12 cellular contexts compared by ENCODE assay signal in genomic region chr2:241680827-241681599, GRCh38. TPM values are rescaled to one million over a fixed set of nuclear protein-coding genes. Genes with fewer than 3 reads are reported as not detected.
DNase-seq lines count a peak whose midpoint lies in the region; ATAC-seq lines count a peak whose summit lies in the region.
"Had no signal": no experiment of that assay in that cellular context is flagged by ENCODE, and none has a peak within 500 bp of the region (broad histone marks: within the 10 kb centered on the region; RNA-seq: fewer than 3 reads in every experiment).

No MANE protein-coding gene starts in this region.

- H3K27me3 Mint-ChIP-seq in activated T-cell treated with anti-CD3 and anti-CD28 coated beads, Interleukin-2, amount 50 U/mL, for 24 hours: no peaks in the 10 kb centered on the region
- H3K27me3 Mint-ChIP-seq in activated T-cell treated with anti-CD3 and anti-CD28 coated beads, Interleukin-2, amount 50 U/mL, for 4 hours (ENCODE audit: low read depth): no peaks in the 10 kb centered on the region
- H3K27me3 Mint-ChIP-seq in activated T-helper 17 cell treated with anti-CD3 and anti-CD28 coated beads, Interleukin-2, amount 50 U/mL, for 72 hours: no peaks in the 10 kb centered on the region
- H3K27me3 Mint-ChIP-seq in stimulated activated naive B cell treated with anti-CD40 and anti-IgM and Interleukin-4, amounts not matched to agents 10 μg/mL and 1 μg/mL and 100 μg/mL, for 72 hours: no peaks in the 10 kb centered on the region

- H3K27ac Mint-ChIP-seq in activated T-cell treated with anti-CD3 and anti-CD28 coated beads, Interleukin-2, amount 50 U/mL, for 24 hours: peak overlapping the region; percentile 55
- H3K27ac Mint-ChIP-seq in activated T-helper 17 cell treated with anti-CD3 and anti-CD28 coated beads, Interleukin-2, amount 50 U/mL, for 72 hours: peak overlapping the region; percentile 37
- peak overlapping the region; percentile 4 for H3K27ac Mint-ChIP-seq in stimulated activated naive B cell treated with anti-CD40 and anti-IgM and Interleukin-4, amounts not matched to agents 10 μg/mL and 1 μg/mL and 100 μg/mL, for 72 hours

- no peak for DNase-seq in activated T-cell treated with anti-CD3 and anti-CD28 coated beads, Interleukin-2, amount 50 U/mL, for 24 hours
- DNase-seq in activated T-cell treated with anti-CD3 and anti-CD28 coated beads, Interleukin-2, amount 50 U/mL, for 4 hours: no peak
- DNase-seq in left cardiac atrium: no peak
- no peak for DNase-seq in stimulated activated naive B cell treated with anti-CD40 and anti-IgM and Interleukin-4, amounts not matched to agents 10 μg/mL and 1 μg/mL and 100 μg/mL, for 72 hours
- no peak for DNase-seq in stimulated activated CD4-positive, alpha-beta T cell treated with anti-CD3 and anti-CD28 coated beads, Interleukin-4, amount 100 ng/mL, for 24 hours
- DNase-seq: activated CD4-positive, alpha-beta T cell treated with anti-CD3 and anti-CD28 coated beads, Interleukin-2, amount 50 U/mL, for 1 hour; kidney; NCI-H82; stimulated activated CD4-positive, alpha-beta T cell treated with anti-CD3 and anti-CD28 coated beads, Interleukin-15, amount 100 ng/mL, for 24 hours had no signal

- no peak overlapping the region for H3K4me3 Mint-ChIP-seq in activated T-cell treated with anti-CD3 and anti-CD28 coated beads, Interleukin-2, amount 50 U/mL, for 24 hours
- H3K4me3 Mint-ChIP-seq in activated T-cell treated with anti-CD3 and anti-CD28 coated beads, Interleukin-2, amount 50 U/mL, for 4 hours: no peak overlapping the region
- H3K4me3 Mint-ChIP-seq in activated T-helper 17 cell treated with anti-CD3 and anti-CD28 coated beads, Interleukin-2, amount 50 U/mL, for 72 hours: no peak overlapping the region
- H3K4me3 Mint-ChIP-seq in stimulated activated naive B cell treated with anti-CD40 and anti-IgM and Interleukin-4, amounts not matched to agents 10 μg/mL and 1 μg/mL and 100 μg/mL, for 72 hours: no peak overlapping the region

- H3K4me1 Mint-ChIP-seq in activated T-cell treated with anti-CD3 and anti-CD28 coated beads, Interleukin-2, amount 50 U/mL, for 24 hours (ENCODE audit: low read depth): peaks cover 20% of the 10 kb centered on the region
- H3K4me1 Mint-ChIP-seq in activated T-cell treated with anti-CD3 and anti-CD28 coated beads, Interleukin-2, amount 50 U/mL, for 4 hours (ENCODE audit: low read depth): peaks cover 9% of the 10 kb centered on the region
- H3K4me1 Mint-ChIP-seq in activated T-helper 17 cell treated with anti-CD3 and anti-CD28 coated beads, Interleukin-2, amount 50 U/mL, for 72 hours: peaks cover 6% of the 10 kb centered on the region
- H3K4me1 Mint-ChIP-seq in stimulated activated naive B cell treated with anti-CD40 and anti-IgM and Interleukin-4, amounts not matched to agents 10 μg/mL and 1 μg/mL and 100 μg/mL, for 72 hours: peaks cover 10 to 32% of the 10 kb centered on the region in 2 donors

- intact Hi-C loops in left cardiac atrium (cut with DNase I): no loop called here

- no peak for ATAC-seq in activated T-cell treated with anti-CD3 and anti-CD28 coated beads, Interleukin-2, amount 50 U/mL, for 4 hours
- ATAC-seq in activated T-helper 17 cell treated with anti-CD3 and anti-CD28 coated beads, Interleukin-2, amount 50 U/mL, for 72 hours (replicated peaks): no peak
- ATAC-seq in left cardiac atrium (peak; percentile 38 to 91), HG03045 (IDR thresholded peaks at IDR 0.05; ENCODE audit: unreplicated experiment) (no peak), HG03175 (IDR thresholded peaks at IDR 0.05; ENCODE audit: unreplicated experiment) (no peak)
- no peak for ATAC-seq in stimulated activated naive B cell treated with anti-CD40 and anti-IgM and Interleukin-4, amounts not matched to agents 10 μg/mL and 1 μg/mL and 100 μg/mL, for 72 hours (replicated peaks)

- peaks cover 98% of the 10 kb centered on the region for H3K36me3 Mint-ChIP-seq in activated T-cell treated with anti-CD3 and anti-CD28 coated beads, Interleukin-2, amount 50 U/mL, for 24 hours (ENCODE audit: low read depth)
- H3K36me3 Mint-ChIP-seq in activated T-cell treated with anti-CD3 and anti-CD28 coated beads, Interleukin-2, amount 50 U/mL, for 4 hours (ENCODE audit: insufficient read depth): peaks cover 25% of the 10 kb centered on the region
- peaks cover 95% of the 10 kb centered on the region for H3K36me3 Mint-ChIP-seq in activated T-helper 17 cell treated with anti-CD3 and anti-CD28 coated beads, Interleukin-2, amount 50 U/mL, for 72 hours (ENCODE audit: low read depth)
- peaks cover 39 to 64% of the 10 kb centered on the region in 2 donors for H3K36me3 Mint-ChIP-seq in stimulated activated naive B cell treated with anti-CD40 and anti-IgM and Interleukin-4, amounts not matched to agents 10 μg/mL and 1 μg/mL and 100 μg/mL, for 72 hours

- no peaks in the 10 kb centered on the region for H3K9me3 Mint-ChIP-seq in activated T-cell treated with anti-CD3 and anti-CD28 coated beads, Interleukin-2, amount 50 U/mL, for 24 hours
- H3K9me3 Mint-ChIP-seq in activated T-cell treated with anti-CD3 and anti-CD28 coated beads, Interleukin-2, amount 50 U/mL, for 4 hours: no peaks in the 10 kb centered on the region
- H3K9me3 Mint-ChIP-seq in activated T-helper 17 cell treated with anti-CD3 and anti-CD28 coated beads, Interleukin-2, amount 50 U/mL, for 72 hours: no peaks in the 10 kb centered on the region
- H3K9me3 Mint-ChIP-seq in stimulated activated naive B cell treated with anti-CD40 and anti-IgM and Interleukin-4, amounts not matched to agents 10 μg/mL and 1 μg/mL and 100 μg/mL, for 72 hours: no peaks in the 10 kb centered on the region

RNA-seq across cellular contexts. Expression of gene DTYMK, which starts 5.6 kb away (rescaled TPM):
- total RNA-seq in activated T-cell treated with anti-CD3 and anti-CD28 coated beads, Interleukin-2, amount 50 U/mL, for 4 hours: 100 to 1,000 TPM in 1 of 3 donors, 10 to 100 TPM in 2; 89.5 to 110 (median 94.9) TPM
- 100 to 1,000 TPM in 1 of 2 donors, 10 to 100 TPM in 1; 55.5 to 107 TPM for total RNA-seq in activated T-helper 17 cell treated with anti-CD3 and anti-CD28 coated beads, Interleukin-2, amount 50 U/mL, for 72 hours
- 10 to 100 TPM in 1 of 2 donors, 1 to 10 TPM in 1; 9.8 to 14.3 TPM for total RNA-seq in left cardiac atrium

RNA-seq across cellular contexts. Expression of gene ING5, which starts 20.8 kb away (rescaled TPM):
- total RNA-seq in activated T-cell treated with anti-CD3 and anti-CD28 coated beads, Interleukin-2, amount 50 U/mL, for 4 hours: 10 to 100 TPM; 49.2 to 53.5 (median 51.8) TPM
- total RNA-seq in activated T-helper 17 cell treated with anti-CD3 and anti-CD28 coated beads, Interleukin-2, amount 50 U/mL, for 72 hours: 10 to 100 TPM; 43.5 to 52.3 TPM
- total RNA-seq in left cardiac atrium: 10 to 100 TPM; 17.4 to 20.1 TPM

RNA-seq across cellular contexts. Expression of gene ATG4B, which starts 43.5 kb away (rescaled TPM):
- 10 to 100 TPM; 72.6 to 82.4 (median 75.3) TPM for total RNA-seq in activated T-cell treated with anti-CD3 and anti-CD28 coated beads, Interleukin-2, amount 50 U/mL, for 4 hours
- total RNA-seq in activated T-helper 17 cell treated with anti-CD3 and anti-CD28 coated beads, Interleukin-2, amount 50 U/mL, for 72 hours: 10 to 100 TPM; 88.3 to 91.3 TPM
- 10 to 100 TPM; 43.0 to 49.4 TPM for total RNA-seq in left cardiac atrium

RNA-seq across cellular contexts. Expression of gene THAP4, which starts 44.1 kb away (rescaled TPM):
- total RNA-seq in activated T-cell treated with anti-CD3 and anti-CD28 coated beads, Interleukin-2, amount 50 U/mL, for 4 hours: 10 to 100 TPM; 58.6 to 61.8 (median 59.0) TPM
- total RNA-seq in activated T-helper 17 cell treated with anti-CD3 and anti-CD28 coated beads, Interleukin-2, amount 50 U/mL, for 72 hours: 10 to 100 TPM; 35.0 to 42.5 TPM
- 10 to 100 TPM; 73.3 to 74.4 TPM for total RNA-seq in left cardiac atrium

RNA-seq across cellular contexts. Expression of gene D2HGDH, which starts 53.4 kb away (rescaled TPM):
- 10 to 100 TPM; 13.9 to 22.5 (median 18.7) TPM for total RNA-seq in activated T-cell treated with anti-CD3 and anti-CD28 coated beads, Interleukin-2, amount 50 U/mL, for 4 hours
- 10 to 100 TPM; 16.0 to 32.7 TPM for total RNA-seq in activated T-helper 17 cell treated with anti-CD3 and anti-CD28 coated beads, Interleukin-2, amount 50 U/mL, for 72 hours
- 10 to 100 TPM; 14.6 to 16.9 TPM for total RNA-seq in left cardiac atrium

Comparison
In these comparisons a context has a peak if more than half of its experiments do, and no peak if none do; other contexts are left out.
1. H3K27ac Mint-ChIP-seq: peak in every context shown above with its lines; median percentile 55 in activated T-cell treated with anti-CD3 and anti-CD28 coated beads, Interleukin-2, amount 50 U/mL, for 24 hours; 37 in activated T-helper 17 cell treated with anti-CD3 and anti-CD28 coated beads, Interleukin-2, amount 50 U/mL, for 72 hours; 4 in stimulated activated naive B cell treated with anti-CD40 and anti-IgM and Interleukin-4, amounts not matched to agents 10 μg/mL and 1 μg/mL and 100 μg/mL, for 72 hours.
2. ATAC-seq: peak in left cardiac atrium (2 of 2); none in activated T-cell treated with anti-CD3 and anti-CD28 coated beads, Interleukin-2, amount 50 U/mL, for 4 hours (0 of 2), activated T-helper 17 cell treated with anti-CD3 and anti-CD28 coated beads, Interleukin-2, amount 50 U/mL, for 72 hours (single experiment), stimulated activated naive B cell treated with anti-CD40 and anti-IgM and Interleukin-4, amounts not matched to agents 10 μg/mL and 1 μg/mL and 100 μg/mL, for 72 hours (0 of 2), HG03045 (single experiment) and HG03175 (single experiment).